In the genomic region with DNA sequence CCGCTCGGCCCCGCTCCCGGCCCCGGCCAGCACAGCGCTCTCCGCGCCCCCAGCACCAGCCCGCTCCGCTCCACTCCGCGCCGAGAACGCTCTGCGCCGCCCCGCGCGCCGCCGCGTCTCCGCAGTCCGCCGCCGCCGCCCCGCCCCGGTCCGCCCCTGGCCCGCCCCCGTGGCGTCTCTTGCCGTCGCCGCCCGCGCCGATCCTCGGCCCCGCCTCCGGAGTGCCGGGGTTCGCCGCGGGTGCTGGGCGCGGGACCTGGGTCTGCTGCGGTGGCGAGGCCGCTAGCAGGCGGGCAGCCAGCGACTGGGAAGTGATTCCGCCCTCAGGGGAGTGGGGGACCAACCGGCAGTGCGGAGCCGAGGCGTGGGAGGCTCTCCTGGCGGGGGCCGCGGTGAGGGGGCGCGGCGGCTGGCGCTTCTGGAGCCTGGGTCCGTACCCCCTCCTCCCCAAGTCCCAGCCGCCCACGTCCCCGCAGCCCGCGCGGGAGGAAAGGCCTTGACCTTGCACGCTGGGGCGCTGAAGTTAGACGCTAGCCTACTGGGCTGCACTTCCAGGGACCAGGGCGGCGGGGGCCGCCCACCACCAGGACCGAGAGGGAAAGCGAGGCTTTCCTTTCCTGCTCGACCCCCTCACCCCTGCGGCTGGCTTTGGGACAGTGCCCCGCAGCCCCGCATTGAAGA, we compare ENCODE assay signal across 8 cellular contexts. TPM values are rescaled to one million over a fixed set of nuclear protein-coding genes. Genes with fewer than 3 reads are reported as not detected.
DNase-seq lines count a peak whose midpoint lies in the region; ATAC-seq and TF ChIP-seq lines count a peak whose summit lies in the region.

A gene with protein sequence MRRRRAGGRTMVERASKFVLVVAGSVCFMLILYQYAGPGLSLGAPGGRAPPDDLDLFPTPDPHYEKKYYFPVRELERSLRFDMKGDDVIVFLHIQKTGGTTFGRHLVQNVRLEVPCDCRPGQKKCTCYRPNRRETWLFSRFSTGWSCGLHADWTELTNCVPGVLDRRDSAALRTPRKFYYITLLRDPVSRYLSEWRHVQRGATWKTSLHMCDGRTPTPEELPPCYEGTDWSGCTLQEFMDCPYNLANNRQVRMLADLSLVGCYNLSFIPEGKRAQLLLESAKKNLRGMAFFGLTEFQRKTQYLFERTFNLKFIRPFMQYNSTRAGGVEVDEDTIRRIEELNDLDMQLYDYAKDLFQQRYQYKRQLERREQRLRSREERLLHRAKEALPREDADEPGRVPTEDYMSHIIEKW (minus strand): TSS at position 93 of the 681 bp plus-strand sequence. CDS start 305 bp downstream, outside the sequence.

- H3K9me3 ChIP-seq in DND-41 (ENCODE audit: insufficient read depth, low read length, severe bottlenecking) = no peaks in the 10 kb centered on the region

- peak within 1 kb of the TSS; percentile 88 for H3K9ac ChIP-seq in DND-41 (ENCODE audit: low read depth, low read length)

- H3K4me2 ChIP-seq in DND-41 (ENCODE audit: insufficient read depth, low read length) = peak within 1 kb of the TSS; percentile 88

- H3K36me3 ChIP-seq in DND-41 (ENCODE audit: insufficient read depth, low read length) = peaks cover 38% of the 10 kb centered on the region

- H3K36me3 Mint-ChIP-seq in IgD-negative memory B cell (no peaks in the 10 kb centered on the region), nephron (ENCODE audit: low read depth) (peaks cover 4% of the 10 kb centered on the region)

- peaks cover 40% of the 10 kb centered on the region for H4K20me1 ChIP-seq in DND-41 (ENCODE audit: insufficient read depth, low read length)

- peak within 1 kb of the TSS in 1 of 3 donors; percentile 90 for H3K27ac Mint-ChIP-seq in IgD-negative memory B cell
- H3K27ac Mint-ChIP-seq in nephron = peak within 1 kb of the TSS in 1 of 3 experiments; percentile 83

- H3K27me3 Mint-ChIP-seq in IgD-negative memory B cell = no peaks in the 10 kb centered on the region
- peaks cover 5% of the 10 kb centered on the region for H3K27me3 Mint-ChIP-seq in nephron (ENCODE audit: low read depth)

- peak within 1 kb of the TSS; percentile 81 for H3K27ac ChIP-seq in DND-41 (ENCODE audit: low read length)

- peaks cover 86% of the 10 kb centered on the region for H3K4me1 ChIP-seq in DND-41 (ENCODE audit: insufficient read depth, low read length)

- H3K4me3 ChIP-seq in DND-41 (ENCODE audit: low read depth in 1 of 2, low read length in 2 of 2) (peak within 1 kb of the TSS; percentile 98 to 99), fibroblast of the aortic adventitia (ENCODE audit: low read depth, low read length) (peak within 1 kb of the TSS; percentile 76)

- TF ChIP-seq CTCF in DND-41 (IDR thresholded peaks at IDR 0.05; ENCODE audit: borderline replicate concordance, extremely low read depth, low read length, poor library complexity, severe bottlenecking) (no peak), fibroblast of the aortic adventitia (IDR thresholded peaks at IDR 0.05; ENCODE audit: insufficient read depth, low read length) (no peak), nephron (IDR thresholded peaks at IDR 0.05; ENCODE audit: unreplicated experiment in 3 of 3) (no peak)

- DNase-seq in DND-41 (peak; percentile 89), SIG-M5 (lab: John Stamatoyannopoulos, UW) (peak; percentile 4), fibroblast of the aortic adventitia (ENCODE audit: low read depth) (peak; percentile 66)
- DNase-seq in activated effector memory CD4-positive, alpha-beta T cell treated with Interleukin-2 at 50 U/mL for 16 hours = peak; percentile 87
- peak; percentile 93 for DNase-seq in stimulated activated naive CD8-positive, alpha-beta T cell treated with anti-CD3 and anti-CD28 coated beads, Interleukin-15, Interleukin-2, amounts not matched to agents 100 U/mL and 50 U/mL, for 24 hours

- no peaks in the 10 kb centered on the region for H3K27me3 ChIP-seq in DND-41 (ENCODE audit: insufficient read depth, low read length, poor library complexity)

- H3K4me1 Mint-ChIP-seq in IgD-negative memory B cell (peaks cover 13 to 27% (median 16%) of the 10 kb centered on the region in 3 donors), nephron (peaks cover 36% of the 10 kb centered on the region)

- H2AFZ ChIP-seq in DND-41 (ENCODE audit: low read depth, low read length) = peak within 1 kb of the TSS; percentile 74

- H3K4me3 Mint-ChIP-seq in IgD-negative memory B cell (peak within 1 kb of the TSS; percentile 91 to 97 (median 95)), nephron (peak within 1 kb of the TSS; percentile 86 to 91 (median 91))

- H3K9me3 Mint-ChIP-seq in IgD-negative memory B cell (no peaks in the 10 kb centered on the region), nephron (no peaks in the 10 kb centered on the region)

- peaks cover 46% of the 10 kb centered on the region for H3K79me2 ChIP-seq in DND-41 (ENCODE audit: insufficient read depth, low read length)

- ATAC-seq in DND-41 (ENCODE audit: insufficient read depth, low read depth) (peak; percentile 65), GM21529 (IDR thresholded peaks at IDR 0.05; ENCODE audit: unreplicated experiment) (peak; percentile 66)
- ATAC-seq in stimulated activated naive CD8-positive, alpha-beta T cell treated with anti-CD3 and anti-CD28 coated beads, Interleukin-15, Interleukin-2, amounts not matched to agents 100 U/mL and 50 U/mL, for 24 hours = peak; percentile 78

RNA-seq across cellular contexts. Expression of the gene that starts here (rescaled TPM):
- 4.3 TPM for polyA plus RNA-seq in IgD-negative memory B cell
- 7.7 and 10.6 TPM in 2 replicates for total RNA-seq in fibroblast of the aortic adventitia (ENCODE audit: low replicate concordance)

Comparison
In these comparisons a context has a peak if more than half of its experiments do, and no peak if none do; other contexts are left out.
1. Peak in every context shown above with its lines: DNase-seq, ATAC-seq, H3K4me3 ChIP-seq and H3K27ac ChIP-seq.
2. DNase-seq: peak in every context shown above with its lines; median percentile 93 in stimulated activated naive CD8-positive, alpha-beta T cell treated with anti-CD3 and anti-CD28 coated beads, Interleukin-15, Interleukin-2, amounts not matched to agents 100 U/mL and 50 U/mL, for 24 hours; 89 in DND-41; 87 in activated effector memory CD4-positive, alpha-beta T cell treated with Interleukin-2 at 50 U/mL for 16 hours; 66 in fibroblast of the aortic adventitia; 4 in SIG-M5.